Comparison of ENCODE assay signal across 1 cellular context in genomic region chr11:256952-257737, GRCh38.
TF ChIP-seq lines count a peak whose summit lies in the region.

No MANE protein-coding gene starts in this region.

TF ChIP-seq in HepG2, 621 proteins besides CTCF, POLR2A, EP300 and RAD21:
- TF ChIP-seq HNF4G (IDR thresholded peaks at IDR 0.05; ENCODE audit: borderline replicate concordance, low read depth, low read length) = no peak
- TF ChIP-seq HNF4G (CRISPR knock-in tag; IDR thresholded peaks at IDR 0.05; ENCODE audit: borderline replicate concordance, low read depth) = no peak
- no peak for TF ChIP-seq ZNF101 (CRISPR knock-in tag; IDR thresholded peaks at IDR 0.05; ENCODE audit: borderline replicate concordance, low read depth)
- no peak for TF ChIP-seq ZFP36L1 (CRISPR knock-in tag; IDR thresholded peaks at IDR 0.05)
- no peak for TF ChIP-seq SMAD3 (CRISPR knock-in tag; IDR thresholded peaks at IDR 0.05)
